10 cellular contexts compared by ENCODE assay signal in genomic region chrX:39969099-39969825, GRCh38.
DNase-seq lines count a peak whose midpoint lies in the region; ATAC-seq and TF ChIP-seq lines count a peak whose summit lies in the region.
"Had no signal": no experiment of that assay in that cellular context is flagged by ENCODE, and none has a peak within 500 bp of the region (broad histone marks: within the 10 kb centered on the region; RNA-seq: fewer than 3 reads in every experiment).

No MANE protein-coding gene starts in this region.

- peak; percentile 96 for ATAC-seq in GM23338
- no peak for ATAC-seq in naive thymus-derived CD4-positive, alpha-beta T cell
- ATAC-seq in GM21423 (IDR thresholded peaks at IDR 0.05; ENCODE audit: unreplicated experiment): no peak
- no peak for ATAC-seq in HG02571 (IDR thresholded peaks at IDR 0.05; ENCODE audit: unreplicated experiment)

- peak overlapping the region; percentile 41; the same call in 1 of the 3 replicates for H3K4me3 Mint-ChIP-seq in GM23338
- peak overlapping the region in 9 of 10 donors; percentile 40 to 74 (median 67) for H3K4me3 Mint-ChIP-seq in naive thymus-derived CD4-positive, alpha-beta T cell

- H2AFZ ChIP-seq in GM23338: no peak overlapping the region

- H3K9me3 ChIP-seq in naive thymus-derived CD4-positive, alpha-beta T cell (ENCODE audit: control insufficient read depth in 2 of 3, low read length in 3 of 3): peaks cover 0 to 8% (median 0%) of the 10 kb centered on the region in 3 experiments
- H3K9me3 ChIP-seq: thyroid gland had no signal

- peaks cover 13% of the 10 kb centered on the region for H3K4me1 Mint-ChIP-seq in GM23338
- peaks cover 2 to 34% (median 30%) of the 10 kb centered on the region in 7 donors for H3K4me1 Mint-ChIP-seq in naive thymus-derived CD4-positive, alpha-beta T cell

- H3K4me1 ChIP-seq in GM23338 (ENCODE audit: insufficient read depth): peaks cover 7% of the 10 kb centered on the region
- H3K4me1 ChIP-seq in naive thymus-derived CD4-positive, alpha-beta T cell (ENCODE audit: control insufficient read depth in 2 of 2, insufficient read depth in 2 of 2, low read length in 2 of 2): peaks cover 0 to 23% of the 10 kb centered on the region in 2 donors

- POLR2A ChIA-PET in naive thymus-derived CD4-positive, alpha-beta T cell (lab: Charles Lee): interaction anchor here (0.8 to 1.5 kb wide), 3 partner anchors 18 to 199 kb away, joined by 3 to 5 read pairs (median 4); no protein-coding TSS in a partner anchor

- no peaks in the 10 kb centered on the region for H3F3A ChIP-seq in GM23338 (replicated peaks; ENCODE audit: low read depth)

- CTCF ChIA-PET in naive thymus-derived CD4-positive, alpha-beta T cell (lab: Charles Lee): no interaction called here

- H3K27me3 ChIP-seq in GM23338 (ENCODE audit: insufficient read depth): no peaks in the 10 kb centered on the region
- H3K27me3 ChIP-seq in naive thymus-derived CD4-positive, alpha-beta T cell (ENCODE audit: control insufficient read depth in 2 of 2, insufficient read depth in 2 of 2, low read length in 2 of 2): no peaks in the 10 kb centered on the region
- H3K27me3 ChIP-seq: thyroid gland had no signal

- H3K36me3 Mint-ChIP-seq in GM23338 (ENCODE audit: low read depth): peaks cover 13% of the 10 kb centered on the region; the same call in 2 of the 3 replicates
- peaks cover 0 to 18% (median 4%) of the 10 kb centered on the region in 5 donors for H3K36me3 Mint-ChIP-seq in naive thymus-derived CD4-positive, alpha-beta T cell

- H3K27me3 Mint-ChIP-seq in GM23338 (ENCODE audit: insufficient read depth, low read depth, poor library complexity): peaks cover 4% of the 10 kb centered on the region
- no peaks in the 10 kb centered on the region for H3K27me3 Mint-ChIP-seq in naive thymus-derived CD4-positive, alpha-beta T cell

- no peak overlapping the region for H3K27ac Mint-ChIP-seq in GM23338
- peak overlapping the region; percentile 80 to 89 (median 85) for H3K27ac Mint-ChIP-seq in naive thymus-derived CD4-positive, alpha-beta T cell

- H3K27ac ChIP-seq in GM23338 (ENCODE audit: low read depth): no peak overlapping the region
- H3K27ac ChIP-seq in naive thymus-derived CD4-positive, alpha-beta T cell (ENCODE audit: low read depth, low read length): peak overlapping the region; percentile 15
- H3K27ac ChIP-seq: epithelial cell of prostate, thyroid gland had no signal

- H3K79me2 ChIP-seq in GM23338 (replicated peaks; ENCODE audit: insufficient read depth): no peaks in the 10 kb centered on the region

- H3K4me3 ChIP-seq in GM23338: peak overlapping the region; percentile 40; the same call in 1 of the 2 replicates
- H3K4me3 ChIP-seq in naive thymus-derived CD4-positive, alpha-beta T cell (ENCODE audit: low read length): no peak overlapping the region
- H3K4me3 ChIP-seq: thyroid gland had no signal

- peaks cover 21% of the 10 kb centered on the region for H3K9me3 Mint-ChIP-seq in GM23338
- H3K9me3 Mint-ChIP-seq in naive thymus-derived CD4-positive, alpha-beta T cell: peaks cover 0 to 28% (median 6%) of the 10 kb centered on the region in 11 donors

- H4K20me1 ChIP-seq in GM23338 (replicated peaks; ENCODE audit: insufficient read depth): no peaks in the 10 kb centered on the region

- H3K9me2 ChIP-seq in GM23338 (ENCODE audit: insufficient read depth): no peaks in the 10 kb centered on the region

- peak overlapping the region; percentile 68; the same call in 1 of the 2 replicates for H3K4me2 ChIP-seq in GM23338

- DNase-seq in GM23338 (ENCODE audit: low spot score) (peak; percentile 54), NCI-H2171 (lab: John Stamatoyannopoulos, UW) (peak; percentile 53), activated T-helper 1 cell treated with Interleukin-2 at 50 U/mL for 16 hours (ENCODE audit: low read depth) (peak; percentile 7), NCI-H226 (no peak), middle frontal gyrus (ENCODE audit: extremely low spot score, low spot score) (no peak)
- peak in 6 of 9 donors; percentile 23 to 43 (median 36) for DNase-seq in naive thymus-derived CD4-positive, alpha-beta T cell

- no peaks in the 10 kb centered on the region for H3K36me3 ChIP-seq in GM23338 (ENCODE audit: insufficient read depth)
- H3K36me3 ChIP-seq in naive thymus-derived CD4-positive, alpha-beta T cell (ENCODE audit: control insufficient read depth in 2 of 3, insufficient read depth in 3 of 3, low read length in 3 of 3): no peaks in the 10 kb centered on the region
- H3K36me3 ChIP-seq: thyroid gland had no signal

- no peak for TF ChIP-seq CTCF in GM23338 (conservative IDR thresholded peaks at IDR 0.05; ENCODE audit: low read depth in 2 of 2)

- intact Hi-C loops in naive thymus-derived CD4-positive, alpha-beta T cell (cut with micrococcal nuclease): no loop called here

TF ChIP-seq in GM23338, 12 proteins besides CTCF, POLR2A, EP300 and RAD21 (continues in another document):
- no peak for TF ChIP-seq EZH2phosphoT487 (IDR thresholded peaks at IDR 0.05; ENCODE audit: unreplicated experiment)
- TF ChIP-seq JUNB (IDR thresholded peaks at IDR 0.05; ENCODE audit: unreplicated experiment): no peak
- TF ChIP-seq EZH2 (IDR thresholded peaks at IDR 0.05; ENCODE audit: low read depth, unreplicated experiment): no peak
- TF ChIP-seq, protein P1, sequence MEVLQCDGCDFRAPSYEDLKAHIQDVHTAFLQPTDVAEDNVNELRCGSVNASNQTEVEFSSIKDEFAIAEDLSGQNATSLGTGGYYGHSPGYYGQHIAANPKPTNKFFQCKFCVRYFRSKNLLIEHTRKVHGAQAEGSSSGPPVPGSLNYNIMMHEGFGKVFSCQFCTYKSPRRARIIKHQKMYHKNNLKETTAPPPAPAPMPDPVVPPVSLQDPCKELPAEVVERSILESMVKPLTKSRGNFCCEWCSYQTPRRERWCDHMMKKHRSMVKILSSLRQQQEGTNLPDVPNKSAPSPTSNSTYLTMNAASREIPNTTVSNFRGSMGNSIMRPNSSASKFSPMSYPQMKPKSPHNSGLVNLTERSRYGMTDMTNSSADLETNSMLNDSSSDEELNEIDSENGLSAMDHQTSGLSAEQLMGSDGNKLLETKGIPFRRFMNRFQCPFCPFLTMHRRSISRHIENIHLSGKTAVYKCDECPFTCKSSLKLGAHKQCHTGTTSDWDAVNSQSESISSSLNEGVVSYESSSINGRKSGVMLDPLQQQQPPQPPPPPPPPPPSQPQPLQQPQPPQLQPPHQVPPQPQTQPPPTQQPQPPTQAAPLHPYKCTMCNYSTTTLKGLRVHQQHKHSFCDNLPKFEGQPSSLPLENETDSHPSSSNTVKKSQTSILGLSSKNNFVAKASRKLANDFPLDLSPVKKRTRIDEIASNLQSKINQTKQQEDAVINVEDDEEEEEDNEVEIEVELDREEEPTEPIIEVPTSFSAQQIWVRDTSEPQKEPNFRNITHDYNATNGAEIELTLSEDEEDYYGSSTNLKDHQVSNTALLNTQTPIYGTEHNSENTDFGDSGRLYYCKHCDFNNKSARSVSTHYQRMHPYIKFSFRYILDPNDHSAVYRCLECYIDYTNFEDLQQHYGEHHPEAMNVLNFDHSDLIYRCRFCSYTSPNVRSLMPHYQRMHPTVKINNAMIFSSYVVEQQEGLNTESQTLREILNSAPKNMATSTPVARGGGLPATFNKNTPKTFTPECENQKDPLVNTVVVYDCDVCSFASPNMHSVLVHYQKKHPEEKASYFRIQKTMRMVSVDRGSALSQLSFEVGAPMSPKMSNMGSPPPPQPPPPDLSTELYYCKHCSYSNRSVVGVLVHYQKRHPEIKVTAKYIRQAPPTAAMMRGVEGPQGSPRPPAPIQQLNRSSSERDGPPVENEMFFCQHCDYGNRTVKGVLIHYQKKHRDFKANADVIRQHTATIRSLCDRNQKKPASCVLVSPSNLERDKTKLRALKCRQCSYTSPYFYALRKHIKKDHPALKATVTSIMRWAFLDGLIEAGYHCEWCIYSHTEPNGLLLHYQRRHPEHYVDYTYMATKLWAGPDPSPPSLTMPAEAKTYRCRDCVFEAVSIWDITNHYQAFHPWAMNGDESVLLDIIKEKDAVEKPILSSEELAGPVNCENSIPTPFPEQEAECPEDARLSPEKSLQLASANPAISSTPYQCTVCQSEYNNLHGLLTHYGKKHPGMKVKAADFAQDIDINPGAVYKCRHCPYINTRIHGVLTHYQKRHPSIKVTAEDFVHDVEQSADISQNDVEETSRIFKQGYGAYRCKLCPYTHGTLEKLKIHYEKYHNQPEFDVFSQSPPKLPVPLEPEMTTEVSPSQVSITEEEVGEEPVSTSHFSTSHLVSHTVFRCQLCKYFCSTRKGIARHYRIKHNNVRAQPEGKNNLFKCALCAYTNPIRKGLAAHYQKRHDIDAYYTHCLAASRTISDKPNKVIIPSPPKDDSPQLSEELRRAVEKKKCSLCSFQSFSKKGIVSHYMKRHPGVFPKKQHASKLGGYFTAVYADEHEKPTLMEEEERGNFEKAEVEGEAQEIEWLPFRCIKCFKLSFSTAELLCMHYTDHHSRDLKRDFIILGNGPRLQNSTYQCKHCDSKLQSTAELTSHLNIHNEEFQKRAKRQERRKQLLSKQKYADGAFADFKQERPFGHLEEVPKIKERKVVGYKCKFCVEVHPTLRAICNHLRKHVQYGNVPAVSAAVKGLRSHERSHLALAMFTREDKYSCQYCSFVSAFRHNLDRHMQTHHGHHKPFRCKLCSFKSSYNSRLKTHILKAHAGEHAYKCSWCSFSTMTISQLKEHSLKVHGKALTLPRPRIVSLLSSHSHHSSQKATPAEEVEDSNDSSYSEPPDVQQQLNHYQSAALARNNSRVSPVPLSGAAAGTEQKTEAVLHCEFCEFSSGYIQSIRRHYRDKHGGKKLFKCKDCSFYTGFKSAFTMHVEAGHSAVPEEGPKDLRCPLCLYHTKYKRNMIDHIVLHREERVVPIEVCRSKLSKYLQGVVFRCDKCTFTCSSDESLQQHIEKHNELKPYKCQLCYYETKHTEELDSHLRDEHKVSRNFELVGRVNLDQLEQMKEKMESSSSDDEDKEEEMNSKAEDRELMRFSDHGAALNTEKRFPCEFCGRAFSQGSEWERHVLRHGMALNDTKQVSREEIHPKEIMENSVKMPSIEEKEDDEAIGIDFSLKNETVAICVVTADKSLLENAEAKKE (CRISPR knock-in tag; IDR thresholded peaks at IDR 0.05): no peak
- TF ChIP-seq POLR2AphosphoS5 (IDR thresholded peaks at IDR 0.05; ENCODE audit: low read depth): no peak

Comparison
In these comparisons a context has a peak if more than half of its experiments do, and no peak if none do; other contexts are left out.
1. DNase-seq: peak in GM23338 (single experiment), NCI-H2171 (single experiment), activated T-helper 1 cell treated with Interleukin-2 at 50 U/mL for 16 hours (single experiment) and naive thymus-derived CD4-positive, alpha-beta T cell (6 of 9); none in NCI-H226 (single experiment) and middle frontal gyrus (single experiment).